ENCODE assay signal across 7 cellular contexts in the genomic region with DNA sequence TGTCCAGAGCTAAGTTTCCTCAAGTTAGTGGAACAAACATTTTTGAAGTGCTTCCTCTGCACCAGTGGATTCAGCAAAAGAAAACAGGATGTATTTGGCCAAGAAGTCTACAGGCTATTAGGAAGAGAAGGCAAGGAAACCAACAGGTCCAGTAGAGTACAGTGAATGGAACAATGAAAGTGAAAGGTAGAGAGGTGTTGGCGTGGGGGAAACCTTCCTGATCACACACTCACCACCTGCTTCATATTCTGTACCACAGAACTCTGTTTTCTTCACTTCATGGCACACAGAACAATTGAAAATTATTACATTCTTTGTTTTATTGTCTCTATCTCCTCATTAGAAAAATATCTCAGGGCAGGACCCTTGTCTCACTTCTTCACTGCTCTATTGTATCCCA.
"Had no signal": no experiment of that assay in that cellular context is flagged by ENCODE, and none has a peak within 500 bp of the region (broad histone marks: within the 10 kb centered on the region; RNA-seq: fewer than 3 reads in every experiment).

No MANE protein-coding gene starts in this region.

- H3K4me3 Mint-ChIP-seq: IgD-negative memory B cell had no signal

- H3K27me3 Mint-ChIP-seq: IgD-negative memory B cell had no signal

- H3K27ac ChIP-seq: HL-60 had no signal

- H3K4me1 Mint-ChIP-seq: IgD-negative memory B cell had no signal

- H3K36me3 Mint-ChIP-seq: IgD-negative memory B cell had no signal

- H3K27ac Mint-ChIP-seq: IgD-negative memory B cell had no signal

- FAIRE-seq: HepG2, HTR-8/SVneo, K562 had no signal

- H3K4me3 ChIP-seq: K562 had no signal

- DNase-seq: IMR-90, KBM-7 had no signal

- ATAC-seq: HepG2, K562 had no signal
